8 cellular contexts compared by ENCODE assay signal in the genomic region with DNA sequence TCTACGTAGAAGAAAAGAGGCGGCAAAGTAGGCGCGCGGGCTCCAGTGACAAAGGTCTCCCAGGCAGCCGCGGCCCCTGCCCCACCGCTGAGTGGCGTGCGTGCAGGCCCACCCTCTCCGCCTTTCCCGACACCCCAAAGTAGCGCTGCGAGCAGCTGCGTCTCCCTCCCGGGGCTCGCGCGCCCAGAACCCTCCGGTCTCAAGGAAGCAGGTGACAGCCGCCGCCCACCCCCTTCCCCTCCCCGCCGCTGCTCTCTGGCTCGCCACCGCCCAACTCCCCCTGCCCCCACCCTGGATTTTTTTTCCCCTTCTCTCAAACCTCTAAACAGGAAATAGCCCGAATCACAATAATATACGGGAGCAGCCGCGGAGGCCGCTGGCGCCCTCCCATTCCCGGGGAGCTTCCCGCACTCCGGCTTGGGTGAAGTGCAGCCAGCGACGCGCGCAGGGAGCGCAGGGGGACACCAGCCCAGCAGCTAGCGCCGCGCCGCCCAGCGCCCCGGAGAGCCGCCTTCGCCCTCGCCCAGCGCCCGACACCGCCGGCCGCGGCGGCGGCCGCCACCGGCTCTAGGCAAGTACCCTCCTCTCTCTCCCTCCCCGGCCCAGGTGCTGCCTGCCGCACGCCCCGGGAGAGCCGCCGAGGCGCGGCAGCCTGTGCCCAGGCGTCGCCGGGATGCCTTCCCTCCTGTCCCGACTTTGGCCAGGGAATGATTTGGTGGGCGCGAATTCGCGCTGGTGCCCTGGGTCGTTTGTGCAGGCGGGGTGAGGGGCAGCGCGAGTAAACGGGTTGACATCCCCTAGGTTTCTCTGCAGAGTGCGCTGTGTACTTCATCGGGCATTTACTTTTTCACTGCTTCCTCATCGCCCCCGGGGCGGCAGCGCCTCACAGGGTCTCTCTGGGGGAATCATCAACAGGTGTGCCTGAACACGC. TPM values are rescaled to one million over a fixed set of nuclear protein-coding genes. Genes with fewer than 3 reads are reported as not detected.
DNase-seq lines count a peak whose midpoint lies in the region; ATAC-seq, FAIRE-seq and TF ChIP-seq lines count a peak whose summit lies in the region.

No MANE protein-coding gene starts in this region.

- ATAC-seq in A549 (peak; percentile 85 to 88), HG02763 (IDR thresholded peaks at IDR 0.05; ENCODE audit: unreplicated experiment) (peak; percentile 51)

- intact Hi-C loops in activated CD4-positive, alpha-beta memory T cell treated with anti-CD3 and anti-CD28 coated beads for 36 hours (cut with micrococcal nuclease) = loop anchor here (1.0 to 5.0 kb wide), 3 partner anchors 47 to 79 kb away; no protein-coding TSS in a partner anchor

- TF ChIP-seq POLR2A in A549 (IDR thresholded peaks at IDR 0.05; ENCODE audit: low read length) (no peak), GM12892 (IDR thresholded peaks at IDR 0.05; ENCODE audit: low read depth, low read length) (no peak)

- H3K36me3 ChIP-seq in esophagus (ENCODE audit: control insufficient read depth in 2 of 2, insufficient read depth in 2 of 2, low read length in 1 of 2) (no peaks in the 10 kb centered on the region), muscle layer of colon (ENCODE audit: insufficient read depth, low read length) (no peaks in the 10 kb centered on the region), thymus (ENCODE audit: control insufficient read depth, insufficient read depth) (no peaks in the 10 kb centered on the region)

- H3K4me3 ChIP-seq in A549 = peak overlapping the region; percentile 55
- H3K4me3 ChIP-seq in esophagus (ENCODE audit: low read depth in 1 of 2, low read length in 2 of 2) = peak overlapping the region; percentile 77 to 83
- H3K4me3 ChIP-seq in muscle layer of colon (ENCODE audit: low read depth in 1 of 2, low read length in 2 of 2) = peak overlapping the region; percentile 72 to 94
- H3K4me3 ChIP-seq in thymus (ENCODE audit: low read length) = peak overlapping the region; percentile 58

- no peaks in the 10 kb centered on the region for H3K36me3 Mint-ChIP-seq in activated CD4-positive, alpha-beta memory T cell treated with anti-CD3 and anti-CD28 coated beads for 36 hours

- POLR2A ChIA-PET in A549 (lab: Yijun Ruan, JAX) = interaction anchor here (0.7 to 1.6 kb wide), 2 partner anchors 57 to 142 kb away, joined by 3 to 4 read pairs; no protein-coding TSS in a partner anchor
- POLR2A ChIA-PET in activated CD4-positive, alpha-beta memory T cell treated with anti-CD3 and anti-CD28 coated beads for 36 hours (lab: Charles Lee) = interaction anchor here (1.2 to 1.5 kb wide), 3 partner anchors 10 to 53 kb away, joined by 3 to 5 read pairs (median 4); a partner anchor contains a TSS

- peak overlapping the region; percentile 98 for H3K4me2 ChIP-seq in A549

- H3K4me1 ChIP-seq in A549 (peaks cover 6% of the 10 kb centered on the region; the same call in 1 of the 3 replicates), esophagus (ENCODE audit: control insufficient read depth in 2 of 2, insufficient read depth in 2 of 2, low read length in 1 of 2) (no peaks in the 10 kb centered on the region), muscle layer of colon (ENCODE audit: insufficient read depth, low read length) (peaks cover 6% of the 10 kb centered on the region), thymus (ENCODE audit: control insufficient read depth, insufficient read depth, low read length) (peaks cover 5% of the 10 kb centered on the region)

- peak overlapping the region; percentile 88 for H3K4me3 Mint-ChIP-seq in activated CD4-positive, alpha-beta memory T cell treated with anti-CD3 and anti-CD28 coated beads for 36 hours

- H3K27ac ChIP-seq in A549 (peak overlapping the region; percentile 37 to 78), esophagus (ENCODE audit: low read depth in 2 of 2, low read length in 1 of 2) (peak overlapping the region; percentile 89 to 96), muscle layer of colon (ENCODE audit: low read depth, low read length) (peak overlapping the region; percentile 55), thymus (ENCODE audit: low read depth) (peak overlapping the region; percentile 74)

- H3K27me3 ChIP-seq in esophagus (ENCODE audit: control insufficient read depth in 1 of 2, insufficient read depth in 2 of 2, low read length in 2 of 2) (no peaks in the 10 kb centered on the region), muscle layer of colon (ENCODE audit: control insufficient read depth in 1 of 2, insufficient read depth in 2 of 2, low read length in 2 of 2) (no peaks in the 10 kb centered on the region), thymus (ENCODE audit: control insufficient read depth, insufficient read depth) (no peaks in the 10 kb centered on the region)

- 8% methylated on average over 32 of the region's 87 CpGs for WGBS in A549 (ENCODE audit: missing lambda C conversion rate)
- WGBS in esophagus, 2 donors = 1% methylated on average over 77 to 87 of the region's 87 CpGs
- WGBS in thymus = under 1% methylated on average over 87 of the region's 87 CpGs

- TF ChIP-seq EP300 in A549 (IDR thresholded peaks at IDR 0.05) = no peak

- CTCF ChIA-PET in A549 (lab: Yijun Ruan, JAX) = interaction anchor here (0.7 to 2.6 kb wide), 7 partner anchors 9 to 86 kb away, joined by 3 to 17 read pairs (median 5); no protein-coding TSS in a partner anchor
- CTCF ChIA-PET in activated CD4-positive, alpha-beta memory T cell treated with anti-CD3 and anti-CD28 coated beads for 36 hours (lab: Charles Lee) = interaction anchor here (0.7 to 1.6 kb wide), 9 partner anchors 48 to 102 kb away, joined by 3 to 6 read pairs (median 3); a partner anchor contains a TSS

- H3K4me1 Mint-ChIP-seq in activated CD4-positive, alpha-beta memory T cell treated with anti-CD3 and anti-CD28 coated beads for 36 hours (ENCODE audit: low read depth) = peaks cover 7% of the 10 kb centered on the region

- no peaks in the 10 kb centered on the region for H3K9me3 Mint-ChIP-seq in activated CD4-positive, alpha-beta memory T cell treated with anti-CD3 and anti-CD28 coated beads for 36 hours

- no peak for FAIRE-seq in A549 (lab: Jason Lieb, UNC)
- peak; percentile 84 for FAIRE-seq in GM12892 (lab: Jason Lieb, UNC)

- peak overlapping the region; percentile 29 for H3K9ac ChIP-seq in muscle layer of colon (ENCODE audit: low read length)

- H3K27me3 Mint-ChIP-seq in activated CD4-positive, alpha-beta memory T cell treated with anti-CD3 and anti-CD28 coated beads for 36 hours = peaks cover 2% of the 10 kb centered on the region

- DNase-seq in A549 (ENCODE audit: low read depth in 1 of 2, low spot score in 1 of 2) (peak; percentile 21 to 33), GM12892 (ENCODE audit: insufficient read length) (peak; percentile 60), NCI-H1930 (lab: John Stamatoyannopoulos, UW) (peak; percentile 37 to 39)
- DNase-seq in activated CD4-positive, alpha-beta memory T cell treated with anti-CD3 and anti-CD28 coated beads for 36 hours = peak; percentile 38

- no peaks in the 10 kb centered on the region for H3K9me3 ChIP-seq in A549
- no peaks in the 10 kb centered on the region for H3K9me3 ChIP-seq in esophagus (ENCODE audit: control insufficient read depth in 2 of 2, insufficient read depth in 1 of 2, low read depth in 1 of 2, low read length in 1 of 2)
- no peaks in the 10 kb centered on the region for H3K9me3 ChIP-seq in muscle layer of colon (ENCODE audit: low read length)
- no peaks in the 10 kb centered on the region for H3K9me3 ChIP-seq in thymus (ENCODE audit: control insufficient read depth)

- H3K27ac Mint-ChIP-seq in activated CD4-positive, alpha-beta memory T cell treated with anti-CD3 and anti-CD28 coated beads for 36 hours = no peak overlapping the region

- no peak for TF ChIP-seq RAD21 in A549 (conservative IDR thresholded peaks at IDR 0.05 in 1 of 2, IDR thresholded peaks at IDR 0.05 in 1 of 2)

- no peak for TF ChIP-seq CTCF in A549 (IDR thresholded peaks at IDR 0.05)

TF ChIP-seq in A549, 52 proteins besides CTCF, POLR2A, EP300 and RAD21:
- TF ChIP-seq HOXB5 (CRISPR knock-in tag; IDR thresholded peaks at IDR 0.05) (no peak), SMC3 (IDR thresholded peaks at IDR 0.05) (no peak), CEBPB (IDR thresholded peaks at IDR 0.05) (no peak), TFCP2L1 (CRISPR knock-in tag; IDR thresholded peaks at IDR 0.05) (no peak), EHF (CRISPR knock-in tag; IDR thresholded peaks at IDR 0.05) (no peak), CBX8 (IDR thresholded peaks at IDR 0.05) (no peak), JUNB (IDR thresholded peaks at IDR 0.05) (no peak), NPAS2 (CRISPR knock-in tag; IDR thresholded peaks at IDR 0.05; ENCODE audit: borderline replicate concordance) (no peak), ZC3H11A (IDR thresholded peaks at IDR 0.05) (no peak), GATA3 (IDR thresholded peaks at IDR 0.05; ENCODE audit: borderline replicate concordance) (no peak), BHLHE40 (IDR thresholded peaks at IDR 0.05; ENCODE audit: low read depth, low read length) (no peak)

RNA-seq across cellular contexts. Expression of a gene that starts 52.7 kb away (rescaled TPM):
- polyA plus RNA-seq in A549 (2011; rRNA removed) (3.6 and 4.4 TPM in 2 replicates), A549 (2017; fragmentation: RNase III; extraction: RNeasy Plus Mini Kit Qiagen cat#74134 plus additional on column Dnase treatment) (1.7 to 2.1 TPM (median 2.1 TPM) in 3 replicates), esophagus (10 to 100 TPM; 61.5 to 63.9 TPM), thymus (45.3 TPM)
- polyA plus RNA-seq in A549 (2012; cell fraction: cytosol; rRNA removed) = 1.2 and 1.6 TPM in 2 replicates
- polyA plus RNA-seq in A549 (2012; cell fraction: nucleus; rRNA removed) = 3.9 and 5.0 TPM in 2 replicates
- 1.9 and 3.3 TPM in 2 replicates for polyA minus RNA-seq in A549 (2011; rRNA and poly(A)+ RNA removed)
- polyA plus RNA-seq in GM12892 (2012; ENCODE audit: missing spikeins) = 33.6 TPM
- 10 to 100 TPM; 12.9 to 15.3 TPM for total RNA-seq in activated CD4-positive, alpha-beta memory T cell treated with anti-CD3 and anti-CD28 coated beads for 36 hours

Comparison
In these comparisons a context has a peak if more than half of its experiments do, and no peak if none do; other contexts are left out.
1. Peak in every context shown above with its lines: DNase-seq, ATAC-seq, H3K4me3 ChIP-seq and H3K27ac ChIP-seq.